ENCODE assay signal across 8 cellular contexts in the genomic region with DNA sequence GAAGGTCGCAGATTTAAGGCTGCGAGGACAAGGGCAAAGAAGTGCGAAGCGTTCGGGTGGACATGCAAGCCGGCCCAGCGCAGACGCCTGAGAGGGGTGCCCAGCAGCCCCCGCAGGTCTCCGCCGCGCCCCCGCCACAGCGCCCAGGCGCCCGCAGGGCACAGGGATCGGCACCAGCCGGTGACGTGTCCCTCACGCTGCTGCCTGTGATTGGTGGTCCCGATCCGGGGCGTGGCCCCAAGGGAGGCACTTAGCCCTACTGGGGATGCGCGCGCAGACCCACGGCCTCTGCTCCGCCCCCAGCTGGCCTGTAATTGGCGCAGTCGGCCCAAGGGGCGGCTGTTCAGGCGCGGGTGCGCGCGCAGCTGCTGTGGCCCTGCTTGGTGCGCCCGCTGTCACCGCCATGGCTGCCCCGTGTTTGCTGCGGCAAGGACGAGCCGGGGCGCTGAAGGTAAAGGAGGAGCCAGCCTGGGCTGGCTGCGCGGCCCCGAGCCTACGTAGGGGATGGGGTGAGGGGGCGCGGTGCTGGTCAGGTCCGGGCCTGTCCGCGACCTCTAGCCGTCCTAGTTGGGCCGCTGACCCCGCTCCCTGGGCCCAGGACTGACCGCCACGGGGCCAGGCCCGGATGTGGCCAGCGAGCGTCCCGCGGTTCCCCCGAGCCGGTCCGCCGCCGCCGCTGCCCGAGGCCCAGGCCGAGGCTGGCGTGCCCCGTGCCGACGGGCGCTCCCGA. TPM values are rescaled to one million over a fixed set of nuclear protein-coding genes. Genes with fewer than 3 reads are reported as not detected.
DNase-seq lines count a peak whose midpoint lies in the region; ATAC-seq and TF ChIP-seq lines count a peak whose summit lies in the region.

A gene (plus strand): TSS at position 379 of the 730 bp plus-strand sequence. CDS start 25 bp downstream, at position 404.

- no peaks in the 10 kb centered on the region for H3K27me3 Mint-ChIP-seq in endothelial cell (ENCODE audit: unreplicated experiment)

- H3K4me2 ChIP-seq in OCI-LY3 (ENCODE audit: low read length), result peak within 1 kb of the TSS; percentile 93

- H3K9me3 ChIP-seq in OCI-LY3 (ENCODE audit: insufficient read depth, low read length), result no peaks in the 10 kb centered on the region

- no peaks in the 10 kb centered on the region for H4K20me1 ChIP-seq in OCI-LY3 (ENCODE audit: insufficient read depth, low read length)

- H3K27ac ChIP-seq in OCI-LY3 (ENCODE audit: low read length), result peak within 1 kb of the TSS; percentile 50

- peak within 1 kb of the TSS; percentile 93 for H3K9ac ChIP-seq in OCI-LY3 (ENCODE audit: low read length)

- H3K4me3 Mint-ChIP-seq in endothelial cell (ENCODE audit: unreplicated experiment), result peak within 1 kb of the TSS; percentile 92

- H2AFZ ChIP-seq in OCI-LY3 (ENCODE audit: low read depth, low read length), result peak within 1 kb of the TSS; percentile 79

- H3K36me3 Mint-ChIP-seq in endothelial cell (ENCODE audit: low read depth, unreplicated experiment), result peaks cover 2% of the 10 kb centered on the region

- ATAC-seq in GM21515 (IDR thresholded peaks at IDR 0.05; ENCODE audit: unreplicated experiment), result peak; percentile 92

- peak within 1 kb of the TSS; percentile 100 for H3K4me3 ChIP-seq in OCI-LY3 (ENCODE audit: low read length)

- peaks cover 19% of the 10 kb centered on the region for H3K79me2 ChIP-seq in OCI-LY3 (ENCODE audit: low read length)

- no peak for TF ChIP-seq CTCF in OCI-LY3 (IDR thresholded peaks at IDR 0.05; ENCODE audit: low read depth, low read length)
- no peak for TF ChIP-seq CTCF in endothelial cell (IDR thresholded peaks at IDR 0.05; ENCODE audit: unreplicated experiment)

- H3K27me3 ChIP-seq in OCI-LY3 (ENCODE audit: low read depth, low read length), result no peaks in the 10 kb centered on the region

- H3K27ac Mint-ChIP-seq in endothelial cell (ENCODE audit: unreplicated experiment), result peak within 1 kb of the TSS; percentile 81

- peaks cover 3% of the 10 kb centered on the region for H3K36me3 ChIP-seq in OCI-LY3 (replicated peaks; ENCODE audit: low read depth, low read length)

- DNase-seq in D341Med (ENCODE audit: low spot score) (peak; percentile 99), HuH-7 (ENCODE audit: low spot score) (peak; percentile 96), endothelial cell (ENCODE audit: low spot score) (peak; percentile 100), midbrain (lab: John Stamatoyannopoulos, UW) (peak; percentile 100)
- peak; percentile 100 for DNase-seq in activated CD8-positive, alpha-beta memory T cell treated with anti-CD3 and anti-CD28 coated beads, Interleukin-2, amount 50 U/mL, for 48 hours
- peak; percentile 100 for DNase-seq in stimulated activated CD8-positive, alpha-beta memory T cell treated with anti-CD3 and anti-CD28 coated beads, Interleukin-2, amount 100 ng/mL, for 1 hour (ENCODE audit: low read depth in 2 of 2)

- no peaks in the 10 kb centered on the region for H3K9me3 Mint-ChIP-seq in endothelial cell (ENCODE audit: unreplicated experiment)

- peaks cover 4% of the 10 kb centered on the region for H3K4me1 Mint-ChIP-seq in endothelial cell (ENCODE audit: unreplicated experiment)

- peaks cover 7% of the 10 kb centered on the region for H3K4me1 ChIP-seq in OCI-LY3 (ENCODE audit: low read length)

RNA-seq across cellular contexts. Expression of the gene that starts here (rescaled TPM):
- 28.1 TPM for total RNA-seq in endothelial cell (ENCODE audit: unreplicated experiment)

Comparison
In these comparisons a context has a peak if more than half of its experiments do, and no peak if none do; other contexts are left out.
1. Peak in every context shown above with its lines: DNase-seq, ATAC-seq, H3K4me3 ChIP-seq and H3K27ac ChIP-seq.